Comparison of ENCODE assay signal across 1 cellular context in genomic region chr5:173304591-173304988, GRCh38.
TF ChIP-seq lines count a peak whose summit lies in the region.

No MANE protein-coding gene starts in this region.

TF ChIP-seq in HepG2, 621 proteins besides CTCF, POLR2A, EP300 and RAD21 (continued from another document):
- TF ChIP-seq ZNF317 (CRISPR knock-in tag; IDR thresholded peaks at IDR 0.05) = 0 out of 2 replicates have a peak, but pooled peaks have one; percentile 43
- TF ChIP-seq TRIM22 (IDR thresholded peaks at IDR 0.05) = no peak
- TF ChIP-seq DRAP1 (CRISPR knock-in tag; IDR thresholded peaks at IDR 0.05) = 0 out of 2 replicates have a peak, but pooled peaks have one; percentile 39
- peak; percentile 68 for TF ChIP-seq NCOA2 (CRISPR knock-in tag; IDR thresholded peaks at IDR 0.05)
- peak; percentile 38; the same call in 1 of the 2 replicates for TF ChIP-seq ZNF12 (CRISPR knock-in tag; IDR thresholded peaks at IDR 0.05)
- peak; percentile 95 for TF ChIP-seq ZNF263 (CRISPR knock-in tag; IDR thresholded peaks at IDR 0.05)
- peak; percentile 76; the same call in 1 of the 2 replicates for TF ChIP-seq ZSCAN25 (CRISPR knock-in tag; IDR thresholded peaks at IDR 0.05)
- no peak for TF ChIP-seq MIXL1 (CRISPR knock-in tag; IDR thresholded peaks at IDR 0.05)
- peak; percentile 82 for TF ChIP-seq BCL6 (CRISPR knock-in tag; IDR thresholded peaks at IDR 0.05)
- TF ChIP-seq CBX1 (IDR thresholded peaks at IDR 0.05; ENCODE audit: low read depth) = peak; percentile 32
- TF ChIP-seq ZNF816 (CRISPR knock-in tag; IDR thresholded peaks at IDR 0.05; ENCODE audit: borderline replicate concordance) = no peak
- TF ChIP-seq ZKSCAN8 (CRISPR knock-in tag; IDR thresholded peaks at IDR 0.05; ENCODE audit: borderline replicate concordance) = 0 out of 2 replicates have a peak, but pooled peaks have one; percentile 35
- TF ChIP-seq CEBPG (CRISPR knock-in tag; IDR thresholded peaks at IDR 0.05) = peak; percentile 32; the same call in 1 of the 2 replicates
- no peak for TF ChIP-seq ZNF678 (CRISPR knock-in tag; IDR thresholded peaks at IDR 0.05)
- no peak for TF ChIP-seq RFX1 (IDR thresholded peaks at IDR 0.05)
- TF ChIP-seq ELF4 (CRISPR knock-in tag; IDR thresholded peaks at IDR 0.05; ENCODE audit: borderline replicate concordance) = no peak
- TF ChIP-seq HDAC2 (CRISPR knock-in tag; IDR thresholded peaks at IDR 0.05) = peak; percentile 47
- TF ChIP-seq ZNF740 (CRISPR knock-in tag; IDR thresholded peaks at IDR 0.05) = no peak
- peak; percentile 36 for TF ChIP-seq GATAD2A (CRISPR knock-in tag; IDR thresholded peaks at IDR 0.05)
- peak; percentile 65 for TF ChIP-seq SMAD3 (CRISPR knock-in tag; IDR thresholded peaks at IDR 0.05)
- peak; percentile 74; the same call in 1 of the 2 replicates for TF ChIP-seq ZSCAN9 (CRISPR knock-in tag; IDR thresholded peaks at IDR 0.05; ENCODE audit: borderline replicate concordance)
- TF ChIP-seq HOXA5 (CRISPR knock-in tag; IDR thresholded peaks at IDR 0.05) = no peak
- TF ChIP-seq TCF7 (IDR thresholded peaks at IDR 0.05; ENCODE audit: low read depth) = peak; percentile 20; the same call in 1 of the 2 replicates
- peak; percentile 85 for TF ChIP-seq RARA (CRISPR knock-in tag; IDR thresholded peaks at IDR 0.05)
